In genomic region chr19:9348671-9349070, GRCh38 we compare ENCODE assay signal across 35 cellular contexts.
"Had no signal": no experiment of that assay in that cellular context is flagged by ENCODE, and none has a peak within 500 bp of the region (broad histone marks: within the 10 kb centered on the region; RNA-seq: fewer than 3 reads in every experiment).

No MANE protein-coding gene starts in this region.

- FAIRE-seq: astrocyte, TTC549 had no signal

- H3K4me3 ChIP-seq: adrenal gland, body of pancreas, breast epithelium had no signal

- H3K27me3 ChIP-seq: adrenal gland, body of pancreas, brain microvascular endothelial cell, breast epithelium had no signal

- H3K4me1 ChIP-seq: adrenal gland, body of pancreas, breast epithelium had no signal

- H3K27ac ChIP-seq: adrenal gland, body of pancreas, brain microvascular endothelial cell, breast epithelium, WERI-Rb-1 had no signal

- DNase-seq: activated CD4-positive, alpha-beta memory T cell treated with anti-CD3 and anti-CD28 coated beads, Interleukin-2, amount 10 ng/mL, durations not matched to agents 7 days and 5 days; activated CD4-positive, alpha-beta T cell treated with anti-CD3 and anti-CD28 coated beads for 1 hour; activated CD4-positive, alpha-beta T cell treated with anti-CD3 and anti-CD28 coated beads for 36 hours; activated CD4-positive, alpha-beta T cell treated with anti-CD3 and anti-CD28 coated beads for 48 hours; activated CD4-positive, alpha-beta T cell treated with anti-CD3 and anti-CD28 coated beads, Interleukin-2, amount 50 U/mL, for 1 hour; activated CD4-positive, alpha-beta T cell treated with anti-CD3 and anti-CD28 coated beads, Interleukin-2, amount 50 U/mL, for 4 hours; activated CD4-positive, CD25-positive, alpha-beta regulatory T cell; activated CD8-positive, alpha-beta memory T cell treated with anti-CD3 and anti-CD28 coated beads for 24 hours; activated CD8-positive, alpha-beta memory T cell treated with anti-CD3 and anti-CD28 coated beads, Interleukin-2, amount 10 ng/mL, durations not matched to agents 7 days and 5 days; activated CD8-positive, alpha-beta memory T cell treated with anti-CD3 and anti-CD28 coated beads, Interleukin-2, amount 50 U/mL, for 48 hours; activated CD8-positive, alpha-beta T cell treated with anti-CD3 and anti-CD28 coated beads, Interleukin-2, amount 10 ng/mL, durations not matched to agents 7 days and 5 days; activated effector memory CD4-positive, alpha-beta T cell treated with Interleukin-2 at 50 U/mL for 16 hours; activated gamma-delta T cell; activated naive CD4-positive, alpha-beta T cell treated with anti-CD3 and anti-CD28 coated beads, Interleukin-2, amount 10 ng/mL, durations not matched to agents 7 days and 5 days; activated naive CD4-positive, alpha-beta T cell treated with Interleukin-2 at 50 U/mL for 16 hours; activated naive CD8-positive, alpha-beta T cell treated with anti-CD3 and anti-CD28 coated beads, Interleukin-2, amount 10 ng/mL, durations not matched to agents 7 days and 5 days; activated naive CD8-positive, alpha-beta T cell treated with anti-CD3 and anti-CD28 coated beads, Interleukin-2, amount 50 U/mL, for 24 hours; activated T-cell treated with anti-CD3 and anti-CD28 coated beads, Interleukin-2, amount 50 U/mL, for 24 hours; activated T-cell treated with anti-CD3 and anti-CD28 coated beads, Interleukin-2, amount 50 U/mL, for 48 hours; adrenal gland; amniotic stem cell; aorta; body of pancreas; brain microvascular endothelial cell; central memory CD4-positive, alpha-beta T cell; SW 1271; T-helper 1 cell; T-helper 2 cell; T-helper 9 cell; WERI-Rb-1 had no signal

- ATAC-seq: activated CD4-positive, alpha-beta T cell treated with anti-CD3 and anti-CD28 coated beads for 36 hours; activated CD4-positive, CD25-positive, alpha-beta regulatory T cell treated with anti-CD3 and anti-CD28 coated beads, Interleukin-2, amount 50 U/mL, for 24 hours; activated CD8-positive, alpha-beta memory T cell treated with anti-CD3 and anti-CD28 coated beads, Interleukin-2, amount 10 ng/mL, durations not matched to agents 7 days and 5 days; activated CD8-positive, alpha-beta T cell treated with anti-CD3 and anti-CD28 coated beads, Interleukin-2, amount 10 ng/mL, durations not matched to agents 7 days and 5 days; activated naive CD8-positive, alpha-beta T cell treated with anti-CD3 and anti-CD28 coated beads, Interleukin-2, amount 50 U/mL, for 24 hours; body of pancreas; WTC11 had no signal

- H3K36me3 ChIP-seq: adrenal gland, brain microvascular endothelial cell, breast epithelium had no signal
